In the genomic region with DNA sequence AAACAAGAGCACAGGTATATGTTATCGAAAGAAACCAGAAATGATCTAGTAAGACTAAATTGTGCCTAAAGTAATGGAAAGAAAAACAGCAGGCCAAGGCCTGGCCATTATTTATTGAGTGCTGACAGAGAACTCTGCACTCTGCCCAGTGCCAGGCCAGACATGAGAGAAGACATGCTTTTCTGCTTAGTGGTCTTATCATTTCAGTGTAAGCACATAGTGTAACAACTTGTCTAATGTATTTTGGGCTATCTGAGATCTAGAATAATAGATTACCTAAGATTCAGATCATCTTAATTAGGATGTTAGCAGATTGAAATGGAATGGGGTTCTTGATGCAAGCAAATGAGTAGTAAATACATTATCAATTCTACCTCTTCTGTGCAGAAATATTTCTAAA, we compare ENCODE assay signal across 21 cellular contexts.
"Had no signal": no experiment of that assay in that cellular context is flagged by ENCODE, and none has a peak within 500 bp of the region (broad histone marks: within the 10 kb centered on the region; RNA-seq: fewer than 3 reads in every experiment).

No MANE protein-coding gene starts in this region.

- H3K36me3 ChIP-seq: colonic mucosa, gastroesophageal sphincter, ovary, spleen, thoracic aorta, upper lobe of right lung had no signal

- H3K9me3 ChIP-seq: colonic mucosa, gastroesophageal sphincter, heart left ventricle, ovary, spleen, thoracic aorta, upper lobe of right lung had no signal

- H3K4me1 ChIP-seq: colonic mucosa had no signal

- H3K27ac ChIP-seq: colonic mucosa, epithelial cell of prostate, gastroesophageal sphincter, ovary, spleen, thoracic aorta, upper lobe of right lung had no signal

- H3K4me3 ChIP-seq: colonic mucosa, gastroesophageal sphincter, heart left ventricle, ovary, spleen, thoracic aorta, upper lobe of right lung had no signal

- ATAC-seq: gastroesophageal sphincter; naive thymus-derived CD8-positive, alpha-beta T cell; sciatic nerve; stimulated activated memory B cell treated with anti-CD40 and anti-IgM and Interleukin-4, amounts not matched to agents 10 μg/mL and 1 μg/mL and 100 μg/mL, for 72 hours; T-cell; upper lobe of right lung had no signal

- H3K27me3 ChIP-seq: colonic mucosa, gastroesophageal sphincter, heart left ventricle, ovary, spleen, upper lobe of right lung had no signal

- DNase-seq: activated B cell treated with CpG ODN at 0.5 μM for 24 hours; activated CD4-positive, alpha-beta memory T cell treated with anti-CD3 and anti-CD28 coated beads for 36 hours; activated CD4-positive, alpha-beta T cell treated with anti-CD3 and anti-CD28 coated beads for 4 hours; activated T-cell treated with anti-CD3 and anti-CD28 coated beads for 4 hours; amygdala; central memory CD4-positive, alpha-beta T cell; colonic mucosa; endodermal cell; heart left ventricle; mesendoderm; naive thymus-derived CD8-positive, alpha-beta T cell; ovary; spleen; stimulated activated CD4-positive, alpha-beta T cell treated with anti-CD3 and anti-CD28 coated beads, Interleukin-4, amount 100 ng/mL, for 4 hours; T-cell; upper lobe of right lung had no signal
